Comparison of ENCODE assay signal across 12 cellular contexts in the genomic region with DNA sequence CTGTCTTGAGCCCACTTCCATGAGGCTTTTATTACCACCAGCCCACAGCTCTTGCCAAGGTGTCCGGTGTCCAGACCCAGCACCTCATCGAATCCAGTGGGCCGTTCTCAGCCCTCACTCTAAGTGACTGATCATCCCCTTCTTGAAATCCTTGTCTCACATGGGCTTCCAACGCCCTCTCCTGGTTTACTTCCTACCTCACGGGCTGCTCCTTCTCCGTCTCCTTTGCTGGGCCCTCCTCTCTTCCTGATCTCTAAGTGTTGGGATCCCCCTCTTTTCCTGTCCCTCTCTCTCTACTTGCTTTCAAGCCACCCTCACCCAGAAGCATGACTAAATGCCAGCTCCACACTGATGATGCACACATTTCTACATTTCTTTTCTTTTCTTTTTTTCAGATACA. TPM values are rescaled to one million over a fixed set of nuclear protein-coding genes. Genes with fewer than 3 reads are reported as not detected.
DNase-seq lines count a peak whose midpoint lies in the region; ATAC-seq, FAIRE-seq and TF ChIP-seq lines count a peak whose summit lies in the region.
"Had no signal": no experiment of that assay in that cellular context is flagged by ENCODE, and none has a peak within 500 bp of the region (broad histone marks: within the 10 kb centered on the region; RNA-seq: fewer than 3 reads in every experiment).

No MANE protein-coding gene starts in this region.

- no peaks in the 10 kb centered on the region; the same call in 2 of the 3 replicates for H3K4me1 ChIP-seq in A549
- no peaks in the 10 kb centered on the region for H3K4me1 ChIP-seq in SJCRH30
- no peaks in the 10 kb centered on the region for H3K4me1 ChIP-seq in fibroblast of lung (ENCODE audit: control insufficient read depth, extremely low read depth, insufficient read depth, low read length)
- H3K4me1 ChIP-seq in Caco-2 = 0 out of 2 replicates have a peak, but pooled peaks cover 3% of the 10 kb centered on the region

- WGBS in A549 (ENCODE audit: missing lambda C conversion rate) = 22% methylated on average over 6 of the region's 6 CpGs

- no peak overlapping the region for H2AFZ ChIP-seq in fibroblast of lung (ENCODE audit: low read length)

- CTCF ChIA-PET in A549 (lab: Yijun Ruan, JAX) (interaction anchor here (0.6 to 26.9 kb wide), 15 partner anchors 8 to 331 kb away, joined by 3 to 399 read pairs (median 4); a partner anchor contains a TSS), Caco-2 (lab: Charles Lee) (interaction anchor here (1.8 kb wide), 1 partner anchor 25 kb away, joined by 12 read pairs; no protein-coding TSS in a partner anchor)

- FAIRE-seq in A549 (lab: Jason Lieb, UNC) = no peak
- FAIRE-seq: GM19239 had no signal

- no peak for TF ChIP-seq POLR2A in A549 (IDR thresholded peaks at IDR 0.05; ENCODE audit: low read length)

- peak; percentile 76 to 82 for ATAC-seq in A549
- ATAC-seq in Right ventricle myocardium superior (ENCODE audit: poor library complexity) = no peak

- POLR2A ChIA-PET in A549 (lab: Yijun Ruan, JAX) (no interaction called here), Caco-2 (lab: Charles Lee) (no interaction called here)

- TF ChIP-seq RAD21 in A549 (conservative IDR thresholded peaks at IDR 0.05 in 1 of 2, IDR thresholded peaks at IDR 0.05 in 1 of 2) = peak in 1 of 2 experiments; percentile 56; a peak in 3 of 5 replicates

- H3K27me3 ChIP-seq in GM06990 (replicated peaks; ENCODE audit: control insufficient read depth, insufficient read depth, low read length) (no peaks in the 10 kb centered on the region; the same call in none of the 2 replicates), SJCRH30 (peaks cover 4% of the 10 kb centered on the region), fibroblast of lung (ENCODE audit: control insufficient read depth, insufficient read depth, low read length) (peaks cover 31% of the 10 kb centered on the region), Caco-2 (replicated peaks; ENCODE audit: control insufficient read depth, insufficient read depth, low read length) (no peaks in the 10 kb centered on the region)

- DNase-seq in A549 (ENCODE audit: low read depth in 1 of 2, low spot score in 1 of 2) = peak in 1 of 2 experiments; percentile 56
- DNase-seq in GM06990 (ENCODE audit: extremely low read depth, insufficient read length) = no peak
- peak; percentile 19 to 33 for DNase-seq in SJCRH30
- DNase-seq in fibroblast of lung (ENCODE audit: low read depth in 2 of 2) = peak; percentile 26 to 28
- DNase-seq in Caco-2 = no peak
- DNase-seq in COR-L47 (lab: John Stamatoyannopoulos, UW) = no peak
- DNase-seq in caudate nucleus (lab: John Stamatoyannopoulos, UW) = no peak
- no peak for DNase-seq in Right ventricle myocardium superior
- DNase-seq: activated T-cell treated with anti-CD3 and anti-CD28 coated beads for 4 hours, MV-4-11 had no signal

- H3K4me3 ChIP-seq in A549 = no peak overlapping the region
- no peak overlapping the region for H3K4me3 ChIP-seq in GM06990 (replicated peaks; ENCODE audit: low read depth, low read length)
- no peak overlapping the region for H3K4me3 ChIP-seq in SJCRH30
- H3K4me3 ChIP-seq in fibroblast of lung (replicated peaks in 1 of 4; ENCODE audit: control extremely low read depth in 1 of 4, insufficient read depth in 1 of 4, low read depth in 3 of 4, low read length in 4 of 4) = no peak overlapping the region
- H3K4me3 ChIP-seq in Caco-2 (ENCODE audit: low read depth, low read length) = no peak overlapping the region

- no peaks in the 10 kb centered on the region for H3K9me3 ChIP-seq in A549
- no peaks in the 10 kb centered on the region for H3K9me3 ChIP-seq in SJCRH30 (replicated peaks)
- no peaks in the 10 kb centered on the region for H3K9me3 ChIP-seq in fibroblast of lung (ENCODE audit: control insufficient read depth, insufficient read depth, low read depth, low read length)
- H3K9me3 ChIP-seq in Caco-2 = no peaks in the 10 kb centered on the region

- H3K9me3 Mint-ChIP-seq in Caco-2 (ENCODE audit: unreplicated experiment) = no peaks in the 10 kb centered on the region
- H3K9me3 Mint-ChIP-seq: mesothelial cell of epicardium had no signal

- no peak overlapping the region for H3K27ac ChIP-seq in A549
- H3K27ac ChIP-seq in SJCRH30 = no peak overlapping the region
- no peak overlapping the region for H3K27ac ChIP-seq in fibroblast of lung (ENCODE audit: insufficient read depth, low read length)
- H3K27ac ChIP-seq in caudate nucleus (ENCODE audit: low read depth, low read length) = no peak overlapping the region

- no peak overlapping the region for H3K9ac ChIP-seq in fibroblast of lung (ENCODE audit: insufficient read depth, low read length)

- H3K4me1 Mint-ChIP-seq in Caco-2 (ENCODE audit: low read depth, unreplicated experiment) = peaks cover 9% of the 10 kb centered on the region

- no peak for TF ChIP-seq EP300 in A549 (IDR thresholded peaks at IDR 0.05)

- TF ChIP-seq CTCF in A549 (IDR thresholded peaks at IDR 0.05) (no peak; the same call in 2 of the 3 replicates), GM06990 (IDR thresholded peaks at IDR 0.05; ENCODE audit: insufficient read depth, low read length, poor library complexity, severe bottlenecking) (peak; percentile 18), fibroblast of lung (conservative IDR thresholded peaks at IDR 0.05 in 1 of 2, IDR thresholded peaks at IDR 0.05 in 1 of 2; ENCODE audit: low read depth in 1 of 2, low read length in 2 of 2) (peak; percentile 41 to 42), Caco-2 (IDR thresholded peaks at IDR 0.05; ENCODE audit: insufficient read depth in 1 of 2, low read depth in 1 of 2, low read length in 1 of 2, severe bottlenecking in 1 of 2, unreplicated experiment in 1 of 2) (peak in 1 of 2 experiments; percentile 43)

- no peak overlapping the region for H3K27ac Mint-ChIP-seq in Caco-2 (ENCODE audit: unreplicated experiment)
- H3K27ac Mint-ChIP-seq: mesothelial cell of epicardium had no signal

- H3K79me2 ChIP-seq in fibroblast of lung (ENCODE audit: control insufficient read depth, insufficient read depth, low read length) = no peaks in the 10 kb centered on the region

- H3K27me3 Mint-ChIP-seq in Caco-2 (ENCODE audit: insufficient read depth, unreplicated experiment) = no peaks in the 10 kb centered on the region

- H3K36me3 ChIP-seq in GM06990 (ENCODE audit: control insufficient read depth, insufficient read depth, low read length) (no peaks in the 10 kb centered on the region), SJCRH30 (no peaks in the 10 kb centered on the region), fibroblast of lung (ENCODE audit: control insufficient read depth, insufficient read depth, low read length) (no peaks in the 10 kb centered on the region), Caco-2 (ENCODE audit: control insufficient read depth, insufficient read depth, low read length) (no peaks in the 10 kb centered on the region)

- no peak overlapping the region for H3K4me2 ChIP-seq in A549
- no peak overlapping the region for H3K4me2 ChIP-seq in fibroblast of lung (ENCODE audit: extremely low read depth, insufficient read depth, low read length)

- H4K20me1 ChIP-seq in fibroblast of lung (ENCODE audit: control insufficient read depth, extremely low read depth, insufficient read depth, low read length) = no peaks in the 10 kb centered on the region

- intact Hi-C loops in Caco-2 (cut with micrococcal nuclease; ENCODE audit: unreplicated experiment) (no loop called here), Right ventricle myocardium superior (cut with DNase I) (no loop called here)

- H3K36me3 Mint-ChIP-seq in Caco-2 (ENCODE audit: insufficient read depth, unreplicated experiment) = no peaks in the 10 kb centered on the region
- H3K36me3 Mint-ChIP-seq: mesothelial cell of epicardium had no signal

- no TSS peak for BruUV-seq in Caco-2 (replicated peaks; lab: Mats Ljungman, UMichigan)

- H3K4me3 Mint-ChIP-seq in Caco-2 (ENCODE audit: unreplicated experiment) = no peak overlapping the region
- H3K4me3 Mint-ChIP-seq: mesothelial cell of epicardium had no signal

RNA-seq across cellular contexts. Expression of a gene that starts 9.0 kb away (rescaled TPM):
- polyA plus RNA-seq in A549 (2011; rRNA removed) (0.04 and 0.06 TPM in 2 replicates), A549 (2017; fragmentation: RNase III; extraction: RNeasy Plus Mini Kit Qiagen cat#74134 plus additional on column Dnase treatment) (0.08 TPM in 1 of 3 replicates, not detected in the others), fibroblast of lung (not detected in 2 replicates)
- 0.04 and 0.09 TPM in 2 replicates for polyA plus RNA-seq in A549 (2012; cell fraction: cytosol; rRNA removed)
- polyA plus RNA-seq in A549 (2012; cell fraction: nucleus; rRNA removed) = 0.51 and 0.64 TPM in 2 replicates
- 0.19 TPM in 1 of 2 replicates, not detected in the other for polyA minus RNA-seq in A549 (2011; rRNA and poly(A)+ RNA removed)
- total RNA-seq in SJCRH30 (2014; rRNA removed; shearing (Covaris generic)) = not detected in 2 replicates
- total RNA-seq in fibroblast of lung (not detected in 2 replicates), Caco-2 (2022) (4.6 and 6.5 TPM in 2 replicates), Right ventricle myocardium superior (not detected)
- not detected in 2 replicates for polyA plus RNA-seq in fibroblast of lung (2012)
- not detected in 2 replicates for polyA minus RNA-seq in fibroblast of lung (ENCODE audit: low replicate concordance)

RNA-seq across cellular contexts. Expression of a gene that starts 21.6 kb away (rescaled TPM):
- polyA plus RNA-seq in A549 (2011; rRNA removed) (3.9 and 4.7 TPM in 2 replicates), A549 (2017; fragmentation: RNase III; extraction: RNeasy Plus Mini Kit Qiagen cat#74134 plus additional on column Dnase treatment) (2.6 to 3.2 TPM (median 3.0 TPM) in 3 replicates), fibroblast of lung (0.50 and 0.54 TPM in 2 replicates)
- 4.8 and 5.3 TPM in 2 replicates for polyA plus RNA-seq in A549 (2012; cell fraction: cytosol; rRNA removed)
- polyA plus RNA-seq in A549 (2012; cell fraction: nucleus; rRNA removed) = 1.3 TPM in 2 replicates
- 0.83 and 1.1 TPM in 2 replicates for polyA minus RNA-seq in A549 (2011; rRNA and poly(A)+ RNA removed)
- 0.36 TPM in 1 of 2 replicates, not detected in the other for total RNA-seq in SJCRH30 (2014; rRNA removed; shearing (Covaris generic))
- total RNA-seq in fibroblast of lung (0.50 TPM in 1 of 2 replicates, not detected in the other), Caco-2 (2022) (2.8 and 3.9 TPM in 2 replicates), Right ventricle myocardium superior (not detected)
- polyA plus RNA-seq in fibroblast of lung (2012) = 0.48 and 0.61 TPM in 2 replicates
- polyA minus RNA-seq in fibroblast of lung (ENCODE audit: low replicate concordance) = not detected in 2 replicates
- total RNA-seq: mesothelial cell of epicardium had no signal

RNA-seq across cellular contexts. Expression of a gene that starts 21.9 kb away (rescaled TPM):
- polyA plus RNA-seq in A549 (2011; rRNA removed) (528 and 530 TPM in 2 replicates), A549 (2017; fragmentation: RNase III; extraction: RNeasy Plus Mini Kit Qiagen cat#74134 plus additional on column Dnase treatment) (804 to 909 TPM (median 824 TPM) in 3 replicates), fibroblast of lung (251 and 407 TPM in 2 replicates)
- 604 and 615 TPM in 2 replicates for polyA plus RNA-seq in A549 (2012; cell fraction: cytosol; rRNA removed)
- 460 and 483 TPM in 2 replicates for polyA plus RNA-seq in A549 (2012; cell fraction: nucleus; rRNA removed)
- polyA minus RNA-seq in A549 (2011; rRNA and poly(A)+ RNA removed) = 437 and 471 TPM in 2 replicates
- 313 and 324 TPM in 2 replicates for total RNA-seq in SJCRH30 (2014; rRNA removed; shearing (Covaris generic))
- total RNA-seq in fibroblast of lung (391 and 397 TPM in 2 replicates), Caco-2 (2022) (340 and 380 TPM in 2 replicates), Right ventricle myocardium superior (128 TPM)
- 173 and 269 TPM in 2 replicates for polyA plus RNA-seq in fibroblast of lung (2012)
- polyA minus RNA-seq in fibroblast of lung (ENCODE audit: low replicate concordance) = 108 and 132 TPM in 2 replicates

Comparison
In these comparisons a context has a peak if more than half of its experiments do, and no peak if none do; other contexts are left out.
1. DNase-seq: peak in SJCRH30 (2 of 2) and fibroblast of lung (2 of 2); none in GM06990 (single experiment), Caco-2 (0 of 2), COR-L47 (single experiment), caudate nucleus (0 of 61) and Right ventricle myocardium superior (single experiment).